ENCODE assay signal across 13 cellular contexts in genomic region chr4:41060352-41061318, GRCh38.
DNase-seq lines count a peak whose midpoint lies in the region; ATAC-seq and TF ChIP-seq lines count a peak whose summit lies in the region.
"Had no signal": no experiment of that assay in that cellular context is flagged by ENCODE, and none has a peak within 500 bp of the region (broad histone marks: within the 10 kb centered on the region; RNA-seq: fewer than 3 reads in every experiment).

No MANE protein-coding gene starts in this region.

- TF ChIP-seq CTCF in fibroblast of villous mesenchyme (IDR thresholded peaks at IDR 0.05; ENCODE audit: insufficient read depth, low read depth, low read length), result no peak

- 35 to 37% methylated on average over 12 of the region's 12 CpGs for whole genome bisulfite sequencing in aorta, 2 donors

- H3K36me3 ChIP-seq in aorta (ENCODE audit: control insufficient read depth in 1 of 2, insufficient read depth in 2 of 2, low read length in 1 of 2), result peaks cover 0 to 2% of the 10 kb centered on the region in 2 donors

- H3K27me3 ChIP-seq in aorta (ENCODE audit: control insufficient read depth in 1 of 2, insufficient read depth in 2 of 2, low read length in 1 of 2), result no peaks in the 10 kb centered on the region

- DNase-seq in Right ventricle myocardium inferior (ENCODE audit: missing footprints) (no peak), cardiac septum (ENCODE audit: low spot score) (no peak), fibroblast of villous mesenchyme (ENCODE audit: low read depth) (peak; percentile 42), pons (ENCODE audit: low spot score) (peak; percentile 51), aorta (no peak), OCI-M2 (lab: John Stamatoyannopoulos, UW; ENCODE audit: unreplicated experiment) (no peak), DMS53 (lab: John Stamatoyannopoulos, UW) (no peak)
- DNase-seq: 8988T; NCI-H2171 treated with DMSO at 0.1 percent for 48 hours; stimulated activated CD4-positive, alpha-beta T cell treated with anti-CD3 and anti-CD28 coated beads, Interleukin-4, amount 100 ng/mL, for 24 hours; stimulated activated naive B cell treated with anti-CD40 and anti-IgM and Interleukin-4, amounts not matched to agents 10 μg/mL and 1 μg/mL and 100 μg/mL, for 72 hours had no signal

- ATAC-seq in Right ventricle myocardium inferior, result peak; percentile 64
- ATAC-seq in aorta (ENCODE audit: low FRiP score), result peak; percentile 66
- ATAC-seq in HG03521 (IDR thresholded peaks at IDR 0.05; ENCODE audit: unreplicated experiment), result no peak
- ATAC-seq: esophagus mucosa; stimulated activated naive B cell treated with anti-CD40 and anti-IgM and Interleukin-4, amounts not matched to agents 10 μg/mL and 1 μg/mL and 100 μg/mL, for 72 hours had no signal

- H3K4me1 ChIP-seq in aorta (ENCODE audit: control insufficient read depth in 1 of 2, insufficient read depth in 2 of 2, low read length in 2 of 2), result peaks cover 9 to 20% of the 10 kb centered on the region in 2 donors

- intact Hi-C loops in Right ventricle myocardium inferior (cut with DNase I), result no loop called here
- intact Hi-C loops in cardiac septum (cut with DNase I), result no loop called here
- intact Hi-C loops in aorta (cut with DNase I), result no loop called here

- H3K4me3 ChIP-seq in fibroblast of villous mesenchyme (ENCODE audit: low read depth, low read length), result no peak overlapping the region
- no peak overlapping the region for H3K4me3 ChIP-seq in aorta (ENCODE audit: low read length in 2 of 2)

- H3K27ac ChIP-seq in aorta (ENCODE audit: low read depth in 1 of 2, low read length in 2 of 2), result peak overlapping the region in 1 of 2 donors; percentile 66

- H3K9me3 ChIP-seq in aorta (ENCODE audit: control insufficient read depth, low read length), result no peaks in the 10 kb centered on the region

Comparison
In these comparisons a context has a peak if more than half of its experiments do, and no peak if none do; other contexts are left out.
1. DNase-seq: peak in fibroblast of villous mesenchyme (single experiment) and pons (single experiment); none in Right ventricle myocardium inferior (single experiment), cardiac septum (single experiment), aorta (0 of 2), OCI-M2 (single experiment) and DMS53 (single experiment).